ENCODE assay signal across 21 cellular contexts in the genomic region with DNA sequence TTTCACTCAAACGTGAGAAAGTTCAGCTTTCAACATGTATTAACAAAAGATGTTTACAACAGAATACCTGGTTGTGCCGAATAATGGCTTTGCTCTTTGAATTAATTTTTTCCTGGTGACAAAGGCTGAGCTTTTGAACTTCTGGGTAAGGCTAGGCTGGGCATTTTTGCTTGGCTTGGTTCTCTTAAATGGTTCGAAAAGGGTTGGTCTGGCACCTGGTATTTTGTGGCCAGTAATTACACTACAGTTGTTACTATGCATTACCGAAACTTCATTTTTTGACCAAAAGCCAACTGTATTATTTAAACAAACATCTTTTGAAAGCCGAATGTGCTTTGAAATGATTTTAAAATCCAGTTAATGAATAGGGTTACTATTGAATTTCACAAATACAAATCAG.
"Had no signal": no experiment of that assay in that cellular context is flagged by ENCODE, and none has a peak within 500 bp of the region (broad histone marks: within the 10 kb centered on the region; RNA-seq: fewer than 3 reads in every experiment).

No MANE protein-coding gene starts in this region.

- H3K27ac ChIP-seq: adrenal gland, breast epithelium, PC-9, SK-N-MC, WERI-Rb-1 had no signal

- H3K4me1 ChIP-seq: adrenal gland, breast epithelium had no signal

- H3K4me3 ChIP-seq: adrenal gland, breast epithelium, PC-9, SK-N-MC had no signal

- DNase-seq: activated CD4-positive, alpha-beta T cell treated with anti-CD3 and anti-CD28 coated beads for 4 hours; activated CD8-positive, alpha-beta memory T cell treated with anti-CD3 and anti-CD28 coated beads, Interleukin-2, amount 50 U/mL, for 4 hours; activated CD8-positive, alpha-beta T cell treated with anti-CD3 and anti-CD28 coated beads for 36 hours; activated gamma-delta T cell treated with Interleukin-2 at 50 U/mL for 16 hours; activated naive CD4-positive, alpha-beta T cell treated with anti-CD3 and anti-CD28 coated beads, Interleukin-2, amount 10 ng/mL, durations not matched to agents 7 days and 5 days; activated naive CD8-positive, alpha-beta T cell treated with anti-CD3 and anti-CD28 coated beads for 36 hours; activated T-cell treated with anti-CD3 and anti-CD28 coated beads, Interleukin-2, amount 50 U/mL, for 72 hours; adrenal gland; anterior cingulate cortex; KG1; NCI-H146; NCI-H187 treated with DMSO at 0.1 percent for 48 hours; NCI-H2081 treated with DMSO at 0.1 percent for 48 hours; NCI-H2171 treated with DMSO at 0.1 percent for 48 hours; NCI-H226; NCI-H526; PC-9; T-helper 1 cell had no signal

- H3K9me3 ChIP-seq: adrenal gland, breast epithelium had no signal

- H3K36me3 ChIP-seq: adrenal gland, breast epithelium, WERI-Rb-1 had no signal

- H3K27me3 ChIP-seq: adrenal gland, breast epithelium had no signal

- H3K4me2 ChIP-seq: PC-9 had no signal
